ENCODE assay signal across 18 cellular contexts in genomic region chr19:58350871-58351557, GRCh38. TPM values are rescaled to one million over a fixed set of nuclear protein-coding genes. Genes with fewer than 3 reads are reported as not detected.
DNase-seq lines count a peak whose midpoint lies in the region; ATAC-seq and TF ChIP-seq lines count a peak whose summit lies in the region.
"Had no signal": no experiment of that assay in that cellular context is flagged by ENCODE, and none has a peak within 500 bp of the region (broad histone marks: within the 10 kb centered on the region; RNA-seq: fewer than 3 reads in every experiment).

No MANE protein-coding gene starts in this region.

- H3K27me3 ChIP-seq in PC-3 (ENCODE audit: low read length) (peaks cover 26% of the 10 kb centered on the region), right lobe of liver (no peaks in the 10 kb centered on the region)

- DNase-seq in Right ventricle myocardium superior = peak; percentile 27
- no peak for DNase-seq in cardiac septum (ENCODE audit: low spot score)
- no peak for DNase-seq in PC-3
- no peak for DNase-seq in right lobe of liver
- peak; percentile 75 for DNase-seq in posterior vena cava (ENCODE audit: low spot score)
- DNase-seq in NCI-H1694 treated with DMSO at 0.1 percent for 48 hours (lab: John Stamatoyannopoulos, UW) = no peak
- no peak for DNase-seq in activated CD4-positive, CD25-positive, alpha-beta regulatory T cell (lab: John Stamatoyannopoulos, UW)
- DNase-seq: CD4-positive, CD25-positive, alpha-beta regulatory T cell; GF-D8; HFFc6; Karpas-422; MM.1S; NCI-H187 treated with DMSO at 0.1 percent for 48 hours; NCI-H446 treated with DMSO at 0.1 percent for 48 hours; NCI-H748 treated with DMSO at 0.1 percent for 48 hours; SHP77 had no signal

- H3K79me2 ChIP-seq in PC-3 (ENCODE audit: low read length) = no peaks in the 10 kb centered on the region

- H3K9me2 ChIP-seq in PC-3 (replicated peaks; ENCODE audit: low read length) = no peaks in the 10 kb centered on the region

- BruUV-seq in PC-3 (replicated peaks; lab: Mats Ljungman, UMichigan) = no TSS peak

- H3K4me1 ChIP-seq in PC-3 (ENCODE audit: insufficient read depth, low read length) (no peaks in the 10 kb centered on the region), right lobe of liver (peaks cover 2 to 59% (median 23%) of the 10 kb centered on the region in 4 donors)

- 29% methylated on average over 4 of the region's 34 CpGs for WGBS in right lobe of liver (ENCODE audit: insufficient coverage, low coverage, low lambda C conversion rate, missing lambda C conversion rate)

- H3K27ac ChIP-seq in PC-3 (ENCODE audit: low read length) (no peak overlapping the region), right lobe of liver (peak overlapping the region in 1 of 3 donors; percentile 72)

- CTCF ChIA-PET in PC-3 (lab: Charles Lee) = no interaction called here

- peak overlapping the region; percentile 57; the same call in 1 of the 2 replicates for H2AFZ ChIP-seq in PC-3 (ENCODE audit: low read length)
- H2AFZ ChIP-seq: GM23338 had no signal

- H3K9me3 ChIP-seq in PC-3 (ENCODE audit: low read length) (no peaks in the 10 kb centered on the region), right lobe of liver (no peaks in the 10 kb centered on the region)

- POLR2A ChIA-PET in PC-3 (lab: Charles Lee; ENCODE audit: unreplicated experiment) = no interaction called here

- TF ChIP-seq POLR2A in right lobe of liver (IDR thresholded peaks at IDR 0.05) = no peak

- no peak overlapping the region for H3K9ac ChIP-seq in PC-3 (ENCODE audit: low read length)

- peak overlapping the region; percentile 35 for H3K4me2 ChIP-seq in PC-3 (ENCODE audit: low read length)
- H3K4me2 ChIP-seq: GM23338 had no signal

- TF ChIP-seq CTCF in PC-3 (conservative IDR thresholded peaks at IDR 0.05; ENCODE audit: low read depth, low read length) = no peak
- TF ChIP-seq CTCF in right lobe of liver (IDR thresholded peaks at IDR 0.05) = no peak

- ATAC-seq in Right ventricle myocardium superior (ENCODE audit: poor library complexity) = no peak
- peak; percentile 13; the same call in 1 of the 2 replicates for ATAC-seq in PC-3
- peak; percentile 3 to 20 (median 6) for ATAC-seq in right lobe of liver
- no peak for ATAC-seq in GM18511 (IDR thresholded peaks at IDR 0.05; ENCODE audit: unreplicated experiment)

- no peaks in the 10 kb centered on the region for H4K20me1 ChIP-seq in PC-3 (ENCODE audit: low read length)

- no peaks in the 10 kb centered on the region for H3K36me3 ChIP-seq in PC-3 (ENCODE audit: low read depth, low read length)
- peaks cover 0 to 9% (median 0%) of the 10 kb centered on the region in 4 donors for H3K36me3 ChIP-seq in right lobe of liver

- H3K4me3 ChIP-seq in PC-3 (ENCODE audit: low read length) (0 out of 2 replicates have a peak overlapping the region, but pooled peaks have one; percentile 7), right lobe of liver (peak overlapping the region; percentile 69 to 83 (median 69))
- H3K4me3 ChIP-seq: GM23338 had no signal

- no peaks in the 10 kb centered on the region for H3F3A ChIP-seq in PC-3 (ENCODE audit: low read length, unreplicated experiment)

- intact Hi-C loops in Right ventricle myocardium superior (cut with DNase I) (no loop called here), cardiac septum (cut with DNase I) (no loop called here), PC-3 (cut with micrococcal nuclease) (no loop called here), right lobe of liver (cut with DNase I) (no loop called here), posterior vena cava (cut with DNase I) (no loop called here)

RNA-seq across cellular contexts. Expression of gene A1BG, which starts 2.3 kb away (rescaled TPM):
- 4.1 TPM for total RNA-seq in Right ventricle myocardium superior
- total RNA-seq in cardiac septum = 5.2 TPM
- total RNA-seq in PC-3 (2014; rRNA removed) = 0.92 and 1.9 TPM in 2 replicates
- total RNA-seq in right lobe of liver = 1,000 to 10,000 TPM in 4 of 6 experiments, 100 to 1,000 TPM in 2; 897 to 2,313 (median 1,164) TPM
- 10 to 100 TPM; 11.7 to 17.5 TPM for total RNA-seq in posterior vena cava

RNA-seq across cellular contexts. Expression of gene ZNF497, which starts 11.5 kb away (rescaled TPM):
- total RNA-seq in Right ventricle myocardium superior (0.30 TPM), cardiac septum (0.40 TPM), PC-3 (2014; rRNA removed) (2.2 and 4.0 TPM in 2 replicates), right lobe of liver (1 to 10 TPM in 5 of 6 experiments, under 1 TPM in 1; 0.73 to 3.1 (median 1.7) TPM), posterior vena cava (under 1 TPM; 0.14 to 0.69 TPM)

RNA-seq across cellular contexts. Expression of gene ZSCAN22, which starts 24.2 kb away (rescaled TPM):
- total RNA-seq in Right ventricle myocardium superior = 1.7 TPM
- 2.1 TPM for total RNA-seq in cardiac septum
- 4.0 and 4.3 TPM in 2 replicates for total RNA-seq in PC-3 (2014; rRNA removed)
- total RNA-seq in right lobe of liver = 1 to 10 TPM; 1.7 to 2.9 (median 2.1) TPM
- 1 to 10 TPM; 2.5 to 2.6 TPM for total RNA-seq in posterior vena cava

RNA-seq across cellular contexts. Expression of gene ZNF837, which starts 29.8 kb away (rescaled TPM):
- total RNA-seq in Right ventricle myocardium superior = 0.13 TPM
- total RNA-seq in cardiac septum = 0.54 TPM
- total RNA-seq in PC-3 (2014; rRNA removed) = 9.5 and 12.6 TPM in 2 replicates
- total RNA-seq in right lobe of liver = 1 to 10 TPM; 1.7 to 3.9 (median 2.4) TPM
- total RNA-seq in posterior vena cava = 1 to 10 TPM in 1 of 2 donors, under 1 TPM in 1; 0.86 to 1.0 TPM

RNA-seq across cellular contexts. Expression of gene RPS5, which starts 36.1 kb away (rescaled TPM):
- total RNA-seq in Right ventricle myocardium superior = 481 TPM
- total RNA-seq in cardiac septum = 394 TPM
- total RNA-seq in PC-3 (2014; rRNA removed) = 3,515 and 3,776 TPM in 2 replicates
- total RNA-seq in right lobe of liver = 100 to 1,000 TPM; 274 to 637 (median 304) TPM
- total RNA-seq in posterior vena cava = 100 to 1,000 TPM; 714 to 768 TPM

Comparison
In these comparisons a context has a peak if more than half of its experiments do, and no peak if none do; other contexts are left out.
1. DNase-seq: peak in Right ventricle myocardium superior (single experiment) and posterior vena cava (single experiment); none in cardiac septum (single experiment), PC-3 (single experiment), right lobe of liver (0 of 3), NCI-H1694 treated with DMSO at 0.1 percent for 48 hours (single experiment) and activated CD4-positive, CD25-positive, alpha-beta regulatory T cell (0 of 4).
2. ATAC-seq: peak in PC-3 (single experiment) and right lobe of liver (4 of 4); none in Right ventricle myocardium superior (single experiment) and GM18511 (single experiment).
3. RNA of gene A1BG, which starts 2.3 kb away (total RNA-seq): 897 to 2,313 TPM in right lobe of liver; 11.7 to 17.5 TPM in posterior vena cava, 5.2 TPM in cardiac septum (single experiment), 4.1 TPM in Right ventricle myocardium superior (single experiment) and 0.92 to 1.9 TPM in PC-3; every median in the first group is over 10 times any median in the second.